In genomic region chr7:22005151-22005550, GRCh38 we compare ENCODE assay signal across 19 cellular contexts. TPM values are rescaled to one million over a fixed set of nuclear protein-coding genes. Genes with fewer than 3 reads are reported as not detected.
DNase-seq lines count a peak whose midpoint lies in the region; ATAC-seq, FAIRE-seq and TF ChIP-seq lines count a peak whose summit lies in the region.
"Had no signal": no experiment of that assay in that cellular context is flagged by ENCODE, and none has a peak within 500 bp of the region (broad histone marks: within the 10 kb centered on the region; RNA-seq: fewer than 3 reads in every experiment).

No MANE protein-coding gene starts in this region.

- intact Hi-C loops in right cardiac atrium (cut with DNase I) = loop anchor here in 1 of 4 donors (10.0 kb wide), 1 partner anchor 1220 kb away; the partner anchor contains the start of gene SP8
- intact Hi-C loops in Caco-2 (cut with micrococcal nuclease; ENCODE audit: unreplicated experiment) = no loop called here

- peak; percentile 6 for DNase-seq in AG08395 (ENCODE audit: low spot score)
- peak; percentile 12 to 56 for DNase-seq in HAP-1 (ENCODE audit: low spot score in 2 of 2)
- peak; percentile 3 for DNase-seq in astrocyte (ENCODE audit: low read depth)
- DNase-seq in myocyte (ENCODE audit: low read depth) = peak; percentile 9
- no peak for DNase-seq in activated CD4-positive, CD25-positive, alpha-beta regulatory T cell treated with anti-CD3 and anti-CD28 coated beads, Interleukin-2, amount 50 U/mL, for 72 hours
- no peak for DNase-seq in right cardiac atrium
- no peak for DNase-seq in Caco-2
- DNase-seq: 8988T; C1 segment of cervical spinal cord; CD4-positive, alpha-beta T cell; DMS79; HCEC 1CT; HFFc6 had no signal

- H3K4me2 ChIP-seq in astrocyte (ENCODE audit: low read length) = no peak overlapping the region

- H3K27ac ChIP-seq in astrocyte (ENCODE audit: low read depth, low read length) (no peak overlapping the region), right cardiac atrium (ENCODE audit: low read length) (no peak overlapping the region)

- TF ChIP-seq CTCF in astrocyte (IDR thresholded peaks at IDR 0.05; ENCODE audit: insufficient read depth, low read depth, low read length) (no peak), Caco-2 (IDR thresholded peaks at IDR 0.05; ENCODE audit: insufficient read depth in 1 of 2, low read depth in 1 of 2, low read length in 1 of 2, severe bottlenecking in 1 of 2, unreplicated experiment in 1 of 2) (no peak)

- no peaks in the 10 kb centered on the region for H3K36me3 ChIP-seq in HAP-1 (replicated peaks)
- no peaks in the 10 kb centered on the region for H3K36me3 ChIP-seq in astrocyte (ENCODE audit: insufficient read depth, low read length)
- H3K36me3 ChIP-seq in Caco-2 (ENCODE audit: control insufficient read depth, insufficient read depth, low read length) = no peaks in the 10 kb centered on the region

- H3K9me3 ChIP-seq in HAP-1 (no peaks in the 10 kb centered on the region), astrocyte (ENCODE audit: insufficient read depth, low read depth, low read length) (no peaks in the 10 kb centered on the region), right cardiac atrium (ENCODE audit: control insufficient read depth, low read length) (no peaks in the 10 kb centered on the region), Caco-2 (no peaks in the 10 kb centered on the region)

- H3K4me1 ChIP-seq in HAP-1 (no peaks in the 10 kb centered on the region; the same call in 1 of the 2 replicates), astrocyte (ENCODE audit: insufficient read depth, low read length) (no peaks in the 10 kb centered on the region), right cardiac atrium (ENCODE audit: control insufficient read depth, insufficient read depth, low read length) (no peaks in the 10 kb centered on the region), Caco-2 (no peaks in the 10 kb centered on the region)

- no peak overlapping the region for H3K27ac Mint-ChIP-seq in astrocyte (ENCODE audit: unreplicated experiment)
- no peak overlapping the region for H3K27ac Mint-ChIP-seq in Caco-2 (ENCODE audit: unreplicated experiment)
- H3K27ac Mint-ChIP-seq: B cell; CD4-positive, alpha-beta T cell; HFFc6 had no signal

- H2AFZ ChIP-seq in astrocyte (ENCODE audit: low read depth, low read length) = no peak overlapping the region

- peaks cover 6% of the 10 kb centered on the region for H3K27me3 Mint-ChIP-seq in astrocyte (ENCODE audit: low read depth, unreplicated experiment)
- peaks cover 26% of the 10 kb centered on the region for H3K27me3 Mint-ChIP-seq in Caco-2 (ENCODE audit: insufficient read depth, unreplicated experiment)

- H3K27me3 ChIP-seq in HAP-1 (ENCODE audit: low read depth) (peaks cover 7% of the 10 kb centered on the region; the same call in 1 of the 2 replicates), astrocyte (ENCODE audit: insufficient read depth, low read length) (peaks cover 6% of the 10 kb centered on the region), right cardiac atrium (ENCODE audit: control insufficient read depth, insufficient read depth) (no peaks in the 10 kb centered on the region), Caco-2 (replicated peaks; ENCODE audit: control insufficient read depth, insufficient read depth, low read length) (no peaks in the 10 kb centered on the region; the same call in 1 of the 2 replicates)

- H3K36me3 Mint-ChIP-seq in astrocyte (ENCODE audit: low read depth, unreplicated experiment) (no peaks in the 10 kb centered on the region), Caco-2 (ENCODE audit: insufficient read depth, unreplicated experiment) (no peaks in the 10 kb centered on the region)

- no peaks in the 10 kb centered on the region for H3K79me2 ChIP-seq in astrocyte (ENCODE audit: insufficient read depth, low read length)

- 85% methylated on average over 1 of the region's 1 CpG for WGBS in right cardiac atrium

- no TSS peak for BruUV-seq in Caco-2 (replicated peaks; lab: Mats Ljungman, UMichigan)

- FAIRE-seq in astrocyte (lab: Jason Lieb, UNC) = no peak
- FAIRE-seq: G401.6, GM12891, H1, HepG2, HTR-8/SVneo had no signal

- in situ Hi-C loops in HAP-1 (cut with MboI; ENCODE audit: low sequenced_read_pairs) = loop anchor here (10.0 to 25.0 kb wide), 2 partner anchors 80 to 743 kb away; no protein-coding TSS in a partner anchor

- H3K9ac ChIP-seq in astrocyte (ENCODE audit: low read length) = no peak overlapping the region

- ATAC-seq in right cardiac atrium = no peak
- ATAC-seq: HepG2 had no signal

- H3K4me3 Mint-ChIP-seq in astrocyte (ENCODE audit: unreplicated experiment) (no peak overlapping the region), Caco-2 (ENCODE audit: unreplicated experiment) (no peak overlapping the region)
- H3K4me3 Mint-ChIP-seq: B cell; CD4-positive, alpha-beta T cell; HFFc6 had no signal

- CTCF ChIA-PET in Caco-2 (lab: Charles Lee) = no interaction called here

- no peaks in the 10 kb centered on the region for H4K20me1 ChIP-seq in astrocyte (ENCODE audit: insufficient read depth, low read length)

- H3K4me3 ChIP-seq in HAP-1 = no peak overlapping the region
- H3K4me3 ChIP-seq in astrocyte (ENCODE audit: insufficient read depth, low read depth, low read length) = no peak overlapping the region
- H3K4me3 ChIP-seq in right cardiac atrium (ENCODE audit: low read length) = no peak overlapping the region
- no peak overlapping the region for H3K4me3 ChIP-seq in Caco-2 (ENCODE audit: low read depth, low read length)

- H3K4me1 Mint-ChIP-seq in astrocyte (ENCODE audit: low read depth, unreplicated experiment) = peaks cover 3% of the 10 kb centered on the region
- no peaks in the 10 kb centered on the region for H3K4me1 Mint-ChIP-seq in Caco-2 (ENCODE audit: low read depth, unreplicated experiment)

- POLR2A ChIA-PET in Caco-2 (lab: Charles Lee) = no interaction called here

- no peaks in the 10 kb centered on the region for H3K9me3 Mint-ChIP-seq in astrocyte (ENCODE audit: unreplicated experiment)
- H3K9me3 Mint-ChIP-seq in Caco-2 (ENCODE audit: unreplicated experiment) = no peaks in the 10 kb centered on the region
- H3K9me3 Mint-ChIP-seq: CD4-positive, alpha-beta T cell; HFFc6 had no signal

RNA-seq across cellular contexts. Expression of gene CDCA7L, which starts 59.5 kb away (rescaled TPM):
- 12.1 and 15.2 TPM in 2 replicates for total RNA-seq in astrocyte
- 20.9 and 26.6 TPM in 2 replicates for total RNA-seq in myocyte
- 12.2 TPM for polyA plus RNA-seq in myocyte (2012)
- 10 to 100 TPM; 33.6 to 89.6 (median 67.7) TPM for total RNA-seq in right cardiac atrium
- polyA plus RNA-seq in right cardiac atrium = 29.7 TPM
- total RNA-seq in Caco-2 (2022) = 15.2 and 19.1 TPM in 2 replicates

Comparison
In these comparisons a context has a peak if more than half of its experiments do, and no peak if none do; other contexts are left out.
1. DNase-seq: peak in AG08395 (single experiment), HAP-1 (2 of 2), astrocyte (single experiment) and myocyte (single experiment); none in activated CD4-positive, CD25-positive, alpha-beta regulatory T cell treated with anti-CD3 and anti-CD28 coated beads, Interleukin-2, amount 50 U/mL, for 72 hours (single experiment), right cardiac atrium (0 of 3) and Caco-2 (0 of 2).